13 cellular contexts compared by ENCODE assay signal in genomic region chr15:49619226-49619625, GRCh38. TPM values are rescaled to one million over a fixed set of nuclear protein-coding genes. Genes with fewer than 3 reads are reported as not detected.
DNase-seq lines count a peak whose midpoint lies in the region; ATAC-seq and TF ChIP-seq lines count a peak whose summit lies in the region.
"Had no signal": no experiment of that assay in that cellular context is flagged by ENCODE, and none has a peak within 500 bp of the region (broad histone marks: within the 10 kb centered on the region; RNA-seq: fewer than 3 reads in every experiment).

No MANE protein-coding gene starts in this region.

- H3K27ac Mint-ChIP-seq in T-helper 17 cell (peak overlapping the region; percentile 95), type B pancreatic cell (no peak overlapping the region)
- H3K27ac Mint-ChIP-seq in T-helper 2 cell treated with Interferon-gamma antibody and Interleukin-4, amounts not matched to agents 5 μg/mL and 100 μg/mL, for 36 hours = no peak overlapping the region

- no peaks in the 10 kb centered on the region for H3K27me3 ChIP-seq in left ventricle myocardium inferior (ENCODE audit: low read depth)
- H3K27me3 ChIP-seq in muscle layer of colon (ENCODE audit: control insufficient read depth in 1 of 2, insufficient read depth in 2 of 2, low read length in 2 of 2) = no peaks in the 10 kb centered on the region
- H3K27me3 ChIP-seq: foreskin keratinocyte had no signal

- peaks cover 7% of the 10 kb centered on the region for H3K36me3 ChIP-seq in left ventricle myocardium inferior
- H3K36me3 ChIP-seq in muscle layer of colon (ENCODE audit: insufficient read depth, low read length) = no peaks in the 10 kb centered on the region

- peaks cover 15% of the 10 kb centered on the region for H3K9me3 Mint-ChIP-seq in type B pancreatic cell
- peaks cover 24% of the 10 kb centered on the region for H3K9me3 Mint-ChIP-seq in T-helper 2 cell treated with Interferon-gamma antibody and Interleukin-4, amounts not matched to agents 5 μg/mL and 100 μg/mL, for 36 hours

- peak overlapping the region; percentile 72 for H3K9ac ChIP-seq in muscle layer of colon (ENCODE audit: low read length)

- intact Hi-C loops in left ventricle myocardium inferior (cut with micrococcal nuclease) = no loop called here
- intact Hi-C loops in left ventricle myocardium superior (cut with micrococcal nuclease) = no loop called here

- H3K27ac ChIP-seq in left ventricle myocardium inferior (replicated peaks) (peak overlapping the region; percentile 95), muscle layer of colon (ENCODE audit: low read depth, low read length) (no peak overlapping the region)
- H3K27ac ChIP-seq: foreskin keratinocyte had no signal

- no peak for ATAC-seq in left ventricle myocardium superior
- no peak for ATAC-seq in T-helper 17 cell
- ATAC-seq in HG02970 (IDR thresholded peaks at IDR 0.05; ENCODE audit: low FRiP score, unreplicated experiment) = no peak
- no peak for ATAC-seq in HG03378 (IDR thresholded peaks at IDR 0.05; ENCODE audit: unreplicated experiment)
- ATAC-seq: foreskin keratinocyte had no signal

- DNase-seq in left ventricle myocardium inferior (no peak), left ventricle myocardium superior (no peak), T-helper 17 cell (no peak), type B pancreatic cell (ENCODE audit: extremely low spot score, unreplicated experiment) (no peak)
- DNase-seq in T-helper 2 cell treated with Interferon-gamma antibody and Interleukin-4, amounts not matched to agents 5 μg/mL and 100 μg/mL, for 36 hours (ENCODE audit: low spot score) = no peak
- DNase-seq: activated T-cell treated with anti-CD3 and anti-CD28 coated beads, Interleukin-2, amount 50 U/mL, for 1 hour; aorta; foreskin keratinocyte; NCI-H1092 treated with DMSO at 0.1 percent for 48 hours; stimulated activated CD4-positive, alpha-beta T cell treated with anti-CD3 and anti-CD28 coated beads, Interleukin-15, amount 100 ng/mL, for 24 hours had no signal

- H3K4me1 Mint-ChIP-seq in T-helper 17 cell (peaks cover 20% of the 10 kb centered on the region), type B pancreatic cell (ENCODE audit: unreplicated experiment) (peaks cover 19% of the 10 kb centered on the region)
- H3K4me1 Mint-ChIP-seq in T-helper 2 cell treated with Interferon-gamma antibody and Interleukin-4, amounts not matched to agents 5 μg/mL and 100 μg/mL, for 36 hours (ENCODE audit: low read depth) = peaks cover 37% of the 10 kb centered on the region

- H3K4me1 ChIP-seq in left ventricle myocardium inferior (peaks cover 46% of the 10 kb centered on the region), muscle layer of colon (ENCODE audit: insufficient read depth, low read length) (peaks cover 30% of the 10 kb centered on the region)

- H3K4me3 ChIP-seq in left ventricle myocardium inferior (peak overlapping the region; percentile 86), muscle layer of colon (ENCODE audit: low read depth in 1 of 2, low read length in 2 of 2) (peak overlapping the region in 1 of 2 donors; percentile 64)

- H3K4me3 Mint-ChIP-seq in T-helper 17 cell (no peak overlapping the region), type B pancreatic cell (peak overlapping the region; percentile 97)
- H3K4me3 Mint-ChIP-seq in T-helper 2 cell treated with Interferon-gamma antibody and Interleukin-4, amounts not matched to agents 5 μg/mL and 100 μg/mL, for 36 hours = no peak overlapping the region

- H3K9me3 ChIP-seq in left ventricle myocardium inferior (replicated peaks) (peaks cover 8% of the 10 kb centered on the region), T-helper 17 cell (ENCODE audit: control insufficient read depth, low read length, poor library complexity, severe bottlenecking) (peaks cover 3% of the 10 kb centered on the region), muscle layer of colon (ENCODE audit: low read length) (peaks cover 6% of the 10 kb centered on the region)

- no peak for TF ChIP-seq CTCF in left ventricle myocardium inferior (IDR thresholded peaks at IDR 0.05; ENCODE audit: borderline replicate concordance)
- no peak for TF ChIP-seq CTCF in type B pancreatic cell (conservative IDR thresholded peaks at IDR 0.05)

- H3K27me3 Mint-ChIP-seq in T-helper 17 cell (no peaks in the 10 kb centered on the region), type B pancreatic cell (no peaks in the 10 kb centered on the region)
- no peaks in the 10 kb centered on the region for H3K27me3 Mint-ChIP-seq in T-helper 2 cell treated with Interferon-gamma antibody and Interleukin-4, amounts not matched to agents 5 μg/mL and 100 μg/mL, for 36 hours (ENCODE audit: low read depth)

- H3K36me3 Mint-ChIP-seq in T-helper 17 cell (ENCODE audit: low read depth) (peaks cover 2% of the 10 kb centered on the region), type B pancreatic cell (peaks cover 33% of the 10 kb centered on the region)
- peaks cover 22% of the 10 kb centered on the region for H3K36me3 Mint-ChIP-seq in T-helper 2 cell treated with Interferon-gamma antibody and Interleukin-4, amounts not matched to agents 5 μg/mL and 100 μg/mL, for 36 hours (ENCODE audit: low read depth)

RNA-seq across cellular contexts. Expression of gene FAM227B, which starts 1.4 kb away (rescaled TPM):
- 18.5 TPM for total RNA-seq in left ventricle myocardium inferior
- 15.6 TPM for total RNA-seq in left ventricle myocardium superior
- total RNA-seq in T-helper 17 cell = 1 to 10 TPM; 4.1 to 5.7 TPM
- total RNA-seq in type B pancreatic cell (ENCODE audit: low replicate concordance) = 6.1 and 7.3 TPM in 2 replicates

RNA-seq across cellular contexts. Expression of gene DTWD1, which starts 1.6 kb away (rescaled TPM):
- total RNA-seq in left ventricle myocardium inferior (20.6 TPM), left ventricle myocardium superior (21.8 TPM), T-helper 17 cell (10 to 100 TPM in 1 of 2 donors, 1 to 10 TPM in 1; 6.8 to 12.2 TPM), type B pancreatic cell (ENCODE audit: low replicate concordance) (28.3 and 33.2 TPM in 2 replicates)
